Comparison of ENCODE assay signal across 2 cellular contexts in the genomic region with DNA sequence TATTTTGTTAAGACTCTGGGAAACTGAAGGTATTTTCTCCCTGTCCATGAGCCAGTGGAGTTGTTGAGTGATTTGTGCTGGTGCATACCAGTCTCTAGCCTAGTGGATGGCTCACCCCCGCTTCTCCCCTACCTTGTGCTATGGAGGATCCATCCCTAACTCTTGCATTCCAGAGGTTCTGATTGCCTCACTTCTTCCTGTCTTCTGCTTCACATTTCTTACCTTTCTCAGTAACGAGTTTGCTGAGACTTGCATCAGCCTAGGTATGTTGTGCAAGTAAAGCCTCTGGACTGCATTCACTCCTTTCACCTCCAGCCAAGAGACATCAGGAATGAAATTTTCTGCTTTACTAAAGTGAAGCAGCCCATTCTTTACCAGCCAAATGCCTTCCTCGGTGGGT.
TF ChIP-seq lines count a peak whose summit lies in the region.

No MANE protein-coding gene starts in this region.

TF ChIP-seq in HCT116, 20 proteins besides CTCF, POLR2A, EP300 and RAD21:
- TF ChIP-seq SP1 (IDR thresholded peaks at IDR 0.05; ENCODE audit: low read depth) (peak; percentile 34; the same call in 1 of the 2 replicates), ZFX (IDR thresholded peaks at IDR 0.05) (no peak), CEBPB (IDR thresholded peaks at IDR 0.05; ENCODE audit: low read depth) (peak; percentile 94)
TF ChIP-seq in HCT116: peak in this region for 2.

TF ChIP-seq in WTC11, 78 proteins besides CTCF, POLR2A, EP300 and RAD21:
- TF ChIP-seq AFF4 (CRISPR knock-in tag; IDR thresholded peaks at IDR 0.05; ENCODE audit: borderline replicate concordance) (no peak), IRF2 (CRISPR knock-in tag; IDR thresholded peaks at IDR 0.05; ENCODE audit: borderline replicate concordance, low read depth) (no peak), ZBTB21 (CRISPR knock-in tag; IDR thresholded peaks at IDR 0.05; ENCODE audit: borderline replicate concordance) (no peak), GABPB1 (CRISPR knock-in tag; IDR thresholded peaks at IDR 0.05) (peak; percentile 63), OVOL2 (CRISPR knock-in tag; IDR thresholded peaks at IDR 0.05; ENCODE audit: borderline replicate concordance) (no peak)
- TF ChIP-seq, protein P1, sequence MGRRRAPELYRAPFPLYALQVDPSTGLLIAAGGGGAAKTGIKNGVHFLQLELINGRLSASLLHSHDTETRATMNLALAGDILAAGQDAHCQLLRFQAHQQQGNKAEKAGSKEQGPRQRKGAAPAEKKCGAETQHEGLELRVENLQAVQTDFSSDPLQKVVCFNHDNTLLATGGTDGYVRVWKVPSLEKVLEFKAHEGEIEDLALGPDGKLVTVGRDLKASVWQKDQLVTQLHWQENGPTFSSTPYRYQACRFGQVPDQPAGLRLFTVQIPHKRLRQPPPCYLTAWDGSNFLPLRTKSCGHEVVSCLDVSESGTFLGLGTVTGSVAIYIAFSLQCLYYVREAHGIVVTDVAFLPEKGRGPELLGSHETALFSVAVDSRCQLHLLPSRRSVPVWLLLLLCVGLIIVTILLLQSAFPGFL (CRISPR knock-in tag; IDR thresholded peaks at IDR 0.05; ENCODE audit: borderline replicate concordance): no peak
- TF ChIP-seq, protein P2, sequence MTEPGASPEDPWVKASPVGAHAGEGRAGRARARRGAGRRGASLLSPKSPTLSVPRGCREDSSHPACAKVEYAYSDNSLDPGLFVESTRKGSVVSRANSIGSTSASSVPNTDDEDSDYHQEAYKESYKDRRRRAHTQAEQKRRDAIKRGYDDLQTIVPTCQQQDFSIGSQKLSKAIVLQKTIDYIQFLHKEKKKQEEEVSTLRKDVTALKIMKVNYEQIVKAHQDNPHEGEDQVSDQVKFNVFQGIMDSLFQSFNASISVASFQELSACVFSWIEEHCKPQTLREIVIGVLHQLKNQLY (CRISPR knock-in tag; IDR thresholded peaks at IDR 0.05): no peak
TF ChIP-seq in WTC11: peak in this region for 1.
